In the genomic region with DNA sequence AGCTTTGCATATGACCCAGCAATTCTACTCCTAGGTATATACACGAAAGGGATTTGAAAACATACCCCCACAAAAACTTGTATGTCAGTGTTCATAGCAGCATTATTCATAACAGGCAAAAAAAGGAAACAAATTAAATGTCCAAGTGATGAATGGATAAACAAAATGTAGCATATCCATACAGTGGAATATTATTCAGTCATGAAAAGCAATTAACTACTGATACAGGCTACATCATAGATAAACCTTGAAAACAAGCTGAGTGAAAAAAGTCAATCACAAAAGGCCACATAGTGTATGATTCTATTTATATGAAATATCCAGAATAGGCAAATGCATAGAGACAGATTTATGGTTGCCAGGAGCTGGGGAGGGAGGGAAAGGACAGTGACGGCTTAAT, we compare ENCODE assay signal across 9 cellular contexts. TPM values are rescaled to one million over a fixed set of nuclear protein-coding genes. Genes with fewer than 3 reads are reported as not detected.
A peak's percentile ranks its signal among the peaks of the same experiment; 100 is the strongest.
DNase-seq lines count a peak whose midpoint lies in the region; ATAC-seq and TF ChIP-seq lines count a peak whose summit lies in the region.
"Had no signal": no experiment of that assay in that cellular context is flagged by ENCODE, and none has a peak within 500 bp of the region (broad histone marks: within the 10 kb centered on the region; RNA-seq: fewer than 3 reads in every experiment).

No MANE protein-coding gene starts in this region.

- no peak for TF ChIP-seq CTCF in fibroblast of the aortic adventitia (IDR thresholded peaks at IDR 0.05; ENCODE audit: insufficient read depth, low read length)

- H3K4me3 Mint-ChIP-seq in activated naive CD4-positive, alpha-beta T cell treated with anti-CD3 and anti-CD28 coated beads, Interleukin-2, amount 10 ng/mL, durations not matched to agents 7 days and 5 days = peak overlapping the region; percentile 90
- H3K4me3 Mint-ChIP-seq in T-helper 17 cell = peak overlapping the region; percentile 99
- H3K4me3 Mint-ChIP-seq in stimulated activated effector memory CD8-positive, alpha-beta T cell treated with anti-CD3 and anti-CD28 coated beads, Interleukin-12 subunit alpha, Interleukin-12 subunit beta, amount 100 ng/mL, for 72 hours = peak overlapping the region; percentile 97

- peaks cover 47% of the 10 kb centered on the region for H3K36me3 Mint-ChIP-seq in activated naive CD4-positive, alpha-beta T cell treated with anti-CD3 and anti-CD28 coated beads, Interleukin-2, amount 10 ng/mL, durations not matched to agents 7 days and 5 days
- H3K36me3 Mint-ChIP-seq in T-helper 17 cell (ENCODE audit: low read depth) = peaks cover 4% of the 10 kb centered on the region
- peaks cover 47% of the 10 kb centered on the region for H3K36me3 Mint-ChIP-seq in stimulated activated effector memory CD8-positive, alpha-beta T cell treated with anti-CD3 and anti-CD28 coated beads, Interleukin-12 subunit alpha, Interleukin-12 subunit beta, amount 100 ng/mL, for 72 hours

- H3K27me3 Mint-ChIP-seq in activated naive CD4-positive, alpha-beta T cell treated with anti-CD3 and anti-CD28 coated beads, Interleukin-2, amount 10 ng/mL, durations not matched to agents 7 days and 5 days = no peaks in the 10 kb centered on the region
- no peaks in the 10 kb centered on the region for H3K27me3 Mint-ChIP-seq in T-helper 17 cell

- H3K4me1 Mint-ChIP-seq in activated naive CD4-positive, alpha-beta T cell treated with anti-CD3 and anti-CD28 coated beads, Interleukin-2, amount 10 ng/mL, durations not matched to agents 7 days and 5 days = peaks cover 39% of the 10 kb centered on the region
- H3K4me1 Mint-ChIP-seq in T-helper 17 cell = peaks cover 25% of the 10 kb centered on the region
- peaks cover 28% of the 10 kb centered on the region for H3K4me1 Mint-ChIP-seq in stimulated activated effector memory CD8-positive, alpha-beta T cell treated with anti-CD3 and anti-CD28 coated beads, Interleukin-12 subunit alpha, Interleukin-12 subunit beta, amount 100 ng/mL, for 72 hours

- peak overlapping the region; percentile 100 for H3K4me3 ChIP-seq in fibroblast of the aortic adventitia (ENCODE audit: low read depth, low read length)

- CTCF ChIA-PET in activated naive CD4-positive, alpha-beta T cell treated with anti-CD3 and anti-CD28 coated beads, Interleukin-2, amount 10 ng/mL, durations not matched to agents 7 days and 5 days (lab: Charles Lee) = interaction anchor here (1.1 to 3.3 kb wide), 2 partner anchors 12 to 24 kb away, joined by 3 to 27 read pairs; partner anchors contain the start of gene LRRC59

- H3K9me3 Mint-ChIP-seq in activated naive CD4-positive, alpha-beta T cell treated with anti-CD3 and anti-CD28 coated beads, Interleukin-2, amount 10 ng/mL, durations not matched to agents 7 days and 5 days = no peaks in the 10 kb centered on the region
- no peaks in the 10 kb centered on the region for H3K9me3 Mint-ChIP-seq in stimulated activated effector memory CD8-positive, alpha-beta T cell treated with anti-CD3 and anti-CD28 coated beads, Interleukin-12 subunit alpha, Interleukin-12 subunit beta, amount 100 ng/mL, for 72 hours

- DNase-seq in activated naive CD4-positive, alpha-beta T cell treated with anti-CD3 and anti-CD28 coated beads, Interleukin-2, amount 10 ng/mL, durations not matched to agents 7 days and 5 days = no peak
- no peak for DNase-seq in activated naive CD4-positive, alpha-beta T cell treated with Interleukin-2 at 50 U/mL for 16 hours
- no peak for DNase-seq in T-helper 17 cell
- no peak for DNase-seq in fibroblast of the aortic adventitia (ENCODE audit: low read depth)
- no peak for DNase-seq in stimulated activated effector memory CD8-positive, alpha-beta T cell treated with anti-CD3 and anti-CD28 coated beads, Interleukin-12 subunit alpha, Interleukin-12 subunit beta, amount 100 ng/mL, for 72 hours (ENCODE audit: low spot score in 2 of 2)
- no peak for DNase-seq in stimulated activated CD4-positive, alpha-beta T cell treated with anti-CD3 and anti-CD28 coated beads, Interleukin-2, amount 100 ng/mL, for 48 hours

- no peaks in the 10 kb centered on the region for H3K9me3 ChIP-seq in T-helper 17 cell (ENCODE audit: control insufficient read depth, low read length, poor library complexity, severe bottlenecking)
- H3K9me3 ChIP-seq: neutrophil had no signal

- peak overlapping the region; percentile 95 for H3K27ac Mint-ChIP-seq in activated naive CD4-positive, alpha-beta T cell treated with anti-CD3 and anti-CD28 coated beads, Interleukin-2, amount 10 ng/mL, durations not matched to agents 7 days and 5 days
- H3K27ac Mint-ChIP-seq in T-helper 17 cell = peak overlapping the region; percentile 97
- H3K27ac Mint-ChIP-seq in stimulated activated effector memory CD8-positive, alpha-beta T cell treated with anti-CD3 and anti-CD28 coated beads, Interleukin-12 subunit alpha, Interleukin-12 subunit beta, amount 100 ng/mL, for 72 hours = peak overlapping the region; percentile 100

- ATAC-seq in T-helper 17 cell (no peak), HG03521 (IDR thresholded peaks at IDR 0.05; ENCODE audit: unreplicated experiment) (no peak), GM19397 (IDR thresholded peaks at IDR 0.05; ENCODE audit: unreplicated experiment) (no peak)
- ATAC-seq in stimulated activated effector memory CD8-positive, alpha-beta T cell treated with anti-CD3 and anti-CD28 coated beads, Interleukin-12 subunit alpha, Interleukin-12 subunit beta, amount 100 ng/mL, for 72 hours = no peak

RNA-seq across cellular contexts. Expression of gene EME1, which starts 0.7 kb away (rescaled TPM):
- 1 to 10 TPM in 1 of 2 donors, under 1 TPM in 1; 0.55 to 1.3 TPM for total RNA-seq in T-helper 17 cell
- total RNA-seq in fibroblast of the aortic adventitia (ENCODE audit: low replicate concordance) = 9.1 TPM in 1 of 2 replicates, not detected in the other

RNA-seq across cellular contexts. Expression of gene MRPL27, which starts 0.7 kb away (rescaled TPM):
- 10 to 100 TPM; 29.4 to 37.0 TPM for total RNA-seq in T-helper 17 cell
- total RNA-seq in fibroblast of the aortic adventitia (ENCODE audit: low replicate concordance) = 64.3 and 77.3 TPM in 2 replicates

RNA-seq across cellular contexts. Expression of gene LRRC59, which starts 23.6 kb away (rescaled TPM):
- 10 to 100 TPM; 45.2 to 51.9 TPM for total RNA-seq in T-helper 17 cell
- 60.3 and 126 TPM in 2 replicates for total RNA-seq in fibroblast of the aortic adventitia (ENCODE audit: low replicate concordance)

RNA-seq across cellular contexts. Expression of gene XYLT2, which starts 27.8 kb away (rescaled TPM):
- total RNA-seq in T-helper 17 cell (10 to 100 TPM; 19.2 to 20.4 TPM), fibroblast of the aortic adventitia (ENCODE audit: low replicate concordance) (16.3 and 33.9 TPM in 2 replicates)

RNA-seq across cellular contexts. Expression of gene ACSF2, which starts 52.3 kb away (rescaled TPM):
- total RNA-seq in T-helper 17 cell = 10 to 100 TPM; 16.4 to 21.8 TPM
- 15.7 and 273 TPM in 2 replicates for total RNA-seq in fibroblast of the aortic adventitia (ENCODE audit: low replicate concordance)
